ENCODE assay signal across 7 cellular contexts in genomic region chr14:91835197-91835919, GRCh38. TPM values are rescaled to one million over a fixed set of nuclear protein-coding genes. Genes with fewer than 3 reads are reported as not detected.
DNase-seq lines count a peak whose midpoint lies in the region; ATAC-seq and TF ChIP-seq lines count a peak whose summit lies in the region.

No MANE protein-coding gene starts in this region.

- H3K4me1 ChIP-seq in lung (ENCODE audit: control insufficient read depth in 2 of 2, insufficient read depth in 2 of 2, low read length in 2 of 2), result peaks cover 0 to 2% of the 10 kb centered on the region in 2 donors

- peaks cover 3% of the 10 kb centered on the region for H3K36me3 Mint-ChIP-seq in activated naive CD8-positive, alpha-beta T cell treated with anti-CD3 and anti-CD28 coated beads for 36 hours

- no peak for TF ChIP-seq CTCF in lung (IDR thresholded peaks at IDR 0.05; ENCODE audit: control extremely low read depth, extremely low read depth)

- H3K36me3 ChIP-seq in lung (ENCODE audit: control insufficient read depth in 2 of 2, insufficient read depth in 2 of 2, low read length in 2 of 2), result no peaks in the 10 kb centered on the region

- no peaks in the 10 kb centered on the region for H3K9me3 ChIP-seq in lung (ENCODE audit: control insufficient read depth in 2 of 2, insufficient read depth in 1 of 2, low read length in 1 of 2)

- H3K9me3 Mint-ChIP-seq in activated naive CD8-positive, alpha-beta T cell treated with anti-CD3 and anti-CD28 coated beads for 36 hours, result no peaks in the 10 kb centered on the region

- peak overlapping the region; percentile 75 for H3K4me3 ChIP-seq in lung

- peaks cover 4% of the 10 kb centered on the region for H3K27me3 Mint-ChIP-seq in activated naive CD8-positive, alpha-beta T cell treated with anti-CD3 and anti-CD28 coated beads for 36 hours

- peak overlapping the region; percentile 50 for H3K27ac Mint-ChIP-seq in activated naive CD8-positive, alpha-beta T cell treated with anti-CD3 and anti-CD28 coated beads for 36 hours

- H3K27me3 ChIP-seq in lung (ENCODE audit: control insufficient read depth, insufficient read depth), result no peaks in the 10 kb centered on the region

- H3K4me1 Mint-ChIP-seq in activated naive CD8-positive, alpha-beta T cell treated with anti-CD3 and anti-CD28 coated beads for 36 hours, result peaks cover 37% of the 10 kb centered on the region

- H3K4me3 Mint-ChIP-seq in activated naive CD8-positive, alpha-beta T cell treated with anti-CD3 and anti-CD28 coated beads for 36 hours, result peak overlapping the region; percentile 81

- DNase-seq in activated naive CD8-positive, alpha-beta T cell treated with anti-CD3 and anti-CD28 coated beads for 36 hours, result peak; percentile 35
- no peak for DNase-seq in lung (ENCODE audit: low spot score)
- DNase-seq in putamen (ENCODE audit: low spot score), result no peak
- DNase-seq in stimulated activated CD8-positive, alpha-beta memory T cell treated with anti-CD3 and anti-CD28 coated beads, Interleukin-4, amount 100 ng/mL, for 48 hours, result no peak
- no peak for DNase-seq in head of caudate nucleus

- 2 to 7% methylated on average over 18 to 19 of the region's 19 CpGs for WGBS in lung, 2 donors

- intact Hi-C loops in head of caudate nucleus (cut with DNase I), result no loop called here

- ATAC-seq in GM19455 (IDR thresholded peaks at IDR 0.05; ENCODE audit: unreplicated experiment) (peak; percentile 18), HG02981 (IDR thresholded peaks at IDR 0.05; ENCODE audit: unreplicated experiment) (peak; percentile 17), lung (ENCODE audit: insufficient read depth, low FRiP score) (peak; percentile 14)

- H3K27ac ChIP-seq in lung (ENCODE audit: low read depth in 1 of 2, low read length in 1 of 2), result peak overlapping the region in 1 of 2 donors; percentile 95

RNA-seq across cellular contexts. Expression of gene TC2N, which starts 32.0 kb away (rescaled TPM):
- total RNA-seq in activated naive CD8-positive, alpha-beta T cell treated with anti-CD3 and anti-CD28 coated beads for 36 hours, result 10 to 100 TPM; 16.7 to 17.4 TPM
- 100 to 1,000 TPM in 1 of 2 donors, 10 to 100 TPM in 1; 64.5 to 128 TPM for total RNA-seq in lung
- polyA plus RNA-seq in lung, result 10 to 100 TPM; 20.4 to 23.4 TPM
